ENCODE assay signal across 8 cellular contexts in genomic region chr7:113494797-113495566, GRCh38.
DNase-seq lines count a peak whose midpoint lies in the region; ATAC-seq, FAIRE-seq and TF ChIP-seq lines count a peak whose summit lies in the region.
"Not testable (repeated sequence)": the region's sequence is repeated elsewhere in the genome, so short reads cannot be mapped to it uniquely, and the experiment has no call there.

No MANE protein-coding gene starts in this region.

- H3K4me3 Mint-ChIP-seq in astrocyte (ENCODE audit: unreplicated experiment); nephron: not testable (repeated sequence)

- not testable (repeated sequence) for H3K4me3 ChIP-seq in astrocyte (ENCODE audit: insufficient read depth, low read depth, low read length); left ventricle myocardium inferior

- H3K9me3 Mint-ChIP-seq in astrocyte (ENCODE audit: unreplicated experiment); nephron: not testable (repeated sequence)

- peak; percentile 47 for ATAC-seq in GM18511 (IDR thresholded peaks at IDR 0.05; ENCODE audit: unreplicated experiment)
- peak; percentile 52 for ATAC-seq in GM21576 (IDR thresholded peaks at IDR 0.05; ENCODE audit: unreplicated experiment)
- ATAC-seq in HG02885 (IDR thresholded peaks at IDR 0.05; ENCODE audit: poor library complexity, unreplicated experiment) = peak; percentile 52
- peak; percentile 97 for ATAC-seq in Right ventricle myocardium superior (ENCODE audit: poor library complexity)

- intact Hi-C loops in Right ventricle myocardium superior (cut with DNase I); left ventricle myocardium inferior (cut with micrococcal nuclease): not testable (repeated sequence)

- H3K27ac Mint-ChIP-seq in astrocyte (ENCODE audit: unreplicated experiment) = not testable (repeated sequence)
- H3K27ac Mint-ChIP-seq in nephron = peak overlapping the region in 2 of 3 experiments; percentile 23 to 54

- H3K27me3 Mint-ChIP-seq in astrocyte (ENCODE audit: low read depth, unreplicated experiment); nephron (ENCODE audit: low read depth): not testable (repeated sequence)

- not testable (repeated sequence) for H3K4me1 ChIP-seq in astrocyte (ENCODE audit: insufficient read depth, low read length); left ventricle myocardium inferior

- peak; percentile 74 for FAIRE-seq in D721Med (lab: Jason Lieb, UNC)
- peak; percentile 23 for FAIRE-seq in astrocyte (lab: Jason Lieb, UNC)

- H3K36me3 ChIP-seq in astrocyte (ENCODE audit: insufficient read depth, low read length); left ventricle myocardium inferior: not testable (repeated sequence)

- TF ChIP-seq CTCF in D721Med (IDR thresholded peaks at IDR 0.05; ENCODE audit: insufficient read depth, missing control alignments); astrocyte (IDR thresholded peaks at IDR 0.05; ENCODE audit: insufficient read depth, low read depth, low read length); left ventricle myocardium inferior (IDR thresholded peaks at IDR 0.05; ENCODE audit: borderline replicate concordance); nephron (IDR thresholded peaks at IDR 0.05; ENCODE audit: unreplicated experiment in 3 of 3): not testable (repeated sequence)

- H3K27me3 ChIP-seq in astrocyte (ENCODE audit: insufficient read depth, low read length); left ventricle myocardium inferior (ENCODE audit: low read depth): not testable (repeated sequence)

- DNase-seq in D721Med (ENCODE audit: insufficient read length, low spot score); astrocyte (ENCODE audit: low read depth); Right ventricle myocardium superior; left ventricle myocardium inferior: not testable (repeated sequence)

- not testable (repeated sequence) for H3K9ac ChIP-seq in astrocyte (ENCODE audit: low read length)

- not testable (repeated sequence) for H2AFZ ChIP-seq in astrocyte (ENCODE audit: low read depth, low read length)

- not testable (repeated sequence) for H3K27ac ChIP-seq in astrocyte (ENCODE audit: low read depth, low read length)
- H3K27ac ChIP-seq in left ventricle myocardium inferior (replicated peaks) = peak overlapping the region; percentile 69

- not testable (repeated sequence) for H3K9me3 ChIP-seq in astrocyte (ENCODE audit: insufficient read depth, low read depth, low read length); left ventricle myocardium inferior (replicated peaks)

- not testable (repeated sequence) for H3K4me2 ChIP-seq in astrocyte (ENCODE audit: low read length)

- H4K20me1 ChIP-seq in astrocyte (ENCODE audit: insufficient read depth, low read length) = not testable (repeated sequence)

- not testable (repeated sequence) for H3K36me3 Mint-ChIP-seq in astrocyte (ENCODE audit: low read depth, unreplicated experiment); nephron (ENCODE audit: low read depth)

- not testable (repeated sequence) for H3K4me1 Mint-ChIP-seq in astrocyte (ENCODE audit: low read depth, unreplicated experiment); nephron

- H3K79me2 ChIP-seq in astrocyte (ENCODE audit: insufficient read depth, low read length) = not testable (repeated sequence)

Comparison
In these comparisons a context has a peak if more than half of its experiments do, and no peak if none do; other contexts are left out.
1. ATAC-seq: peak in every context shown above with its lines; median percentile 97 in Right ventricle myocardium superior; 52 in GM21576; 52 in HG02885; 47 in GM18511.